In genomic region chr11:113262594-113262993, GRCh38 we compare ENCODE assay signal across 13 cellular contexts.
"Had no signal": no experiment of that assay in that cellular context is flagged by ENCODE, and none has a peak within 500 bp of the region (broad histone marks: within the 10 kb centered on the region; RNA-seq: fewer than 3 reads in every experiment).

No MANE protein-coding gene starts in this region.

- H3K4me3 ChIP-seq: cardiac muscle cell, lung, stomach had no signal

- ATAC-seq: activated CD8-positive, alpha-beta T cell treated with anti-CD3 and anti-CD28 coated beads, Interleukin-2, amount 10 ng/mL, durations not matched to agents 7 days and 5 days; activated T-cell treated with anti-CD3 and anti-CD28 coated beads, Interleukin-2, amount 50 U/mL, for 72 hours; left lobe of liver had no signal

- H3K27ac ChIP-seq: cardiac muscle cell, foreskin keratinocyte, stomach, VCaP had no signal

- H3K27me3 Mint-ChIP-seq: type B pancreatic cell had no signal

- H3K27me3 ChIP-seq: cardiac muscle cell, stomach had no signal

- H3K36me3 Mint-ChIP-seq: activated naive CD8-positive, alpha-beta T cell treated with anti-CD3 and anti-CD28 coated beads, Interleukin-2, amount 10 ng/mL, durations not matched to agents 7 days and 5 days had no signal

- DNase-seq: activated CD8-positive, alpha-beta T cell treated with anti-CD3 and anti-CD28 coated beads, Interleukin-2, amount 10 ng/mL, durations not matched to agents 7 days and 5 days; activated naive CD8-positive, alpha-beta T cell treated with anti-CD3 and anti-CD28 coated beads, Interleukin-2, amount 10 ng/mL, durations not matched to agents 7 days and 5 days; activated T-cell treated with anti-CD3 and anti-CD28 coated beads, Interleukin-2, amount 50 U/mL, for 72 hours; kidney; stomach had no signal

- H3K27ac Mint-ChIP-seq: activated CD8-positive, alpha-beta T cell treated with anti-CD3 and anti-CD28 coated beads, Interleukin-2, amount 10 ng/mL, durations not matched to agents 7 days and 5 days; activated naive CD8-positive, alpha-beta T cell treated with anti-CD3 and anti-CD28 coated beads, Interleukin-2, amount 10 ng/mL, durations not matched to agents 7 days and 5 days; activated T-cell treated with anti-CD3 and anti-CD28 coated beads, Interleukin-2, amount 50 U/mL, for 72 hours; mesothelial cell of epicardium; progenitor cell of endocrine pancreas; type B pancreatic cell had no signal

- H3K4me3 Mint-ChIP-seq: activated CD8-positive, alpha-beta T cell treated with anti-CD3 and anti-CD28 coated beads, Interleukin-2, amount 10 ng/mL, durations not matched to agents 7 days and 5 days; activated naive CD8-positive, alpha-beta T cell treated with anti-CD3 and anti-CD28 coated beads, Interleukin-2, amount 10 ng/mL, durations not matched to agents 7 days and 5 days; activated T-cell treated with anti-CD3 and anti-CD28 coated beads, Interleukin-2, amount 50 U/mL, for 72 hours; mesothelial cell of epicardium; type B pancreatic cell had no signal

- H3K9me3 Mint-ChIP-seq: activated naive CD8-positive, alpha-beta T cell treated with anti-CD3 and anti-CD28 coated beads, Interleukin-2, amount 10 ng/mL, durations not matched to agents 7 days and 5 days; activated T-cell treated with anti-CD3 and anti-CD28 coated beads, Interleukin-2, amount 50 U/mL, for 72 hours; mesothelial cell of epicardium; type B pancreatic cell had no signal

- H3K4me1 ChIP-seq: foreskin keratinocyte, stomach had no signal

- H3K9me3 ChIP-seq: stomach had no signal

- H3K4me1 Mint-ChIP-seq: mesothelial cell of epicardium had no signal
